ENCODE assay signal across 23 cellular contexts in genomic region chr11:94089356-94089755, GRCh38.
"Had no signal": no experiment of that assay in that cellular context is flagged by ENCODE, and none has a peak within 500 bp of the region (broad histone marks: within the 10 kb centered on the region; RNA-seq: fewer than 3 reads in every experiment).

No MANE protein-coding gene starts in this region.

- DNase-seq: activated B cell treated with CpG ODN at 0.5 μM for 24 hours; activated CD4-positive, alpha-beta memory T cell treated with anti-CD3 and anti-CD28 coated beads for 36 hours; activated CD4-positive, alpha-beta T cell treated with anti-CD3 and anti-CD28 coated beads for 1 hour; activated CD4-positive, alpha-beta T cell treated with anti-CD3 and anti-CD28 coated beads, Interleukin-2, amount 10 ng/mL, durations not matched to agents 24 days and 14 days; activated CD8-positive, alpha-beta memory T cell treated with anti-CD3 and anti-CD28 coated beads for 24 hours; activated effector memory CD4-positive, alpha-beta T cell treated with anti-CD3 and anti-CD28 coated beads, Interleukin-2, amount 50 U/mL, for 16 hours; activated naive CD4-positive, alpha-beta T cell treated with Interleukin-2 at 50 U/mL for 16 hours; activated naive CD8-positive, alpha-beta T cell treated with anti-CD3 and anti-CD28 coated beads, Interleukin-2, amount 50 U/mL, for 24 hours; activated T-cell treated with anti-CD3 and anti-CD28 coated beads, Interleukin-2, amount 50 U/mL, for 4 hours; amniotic stem cell; body of pancreas; Kasumi-1; KBM-7; NCI-H1048; NCI-H146; NCI-H187 treated with DMSO at 0.1 percent for 48 hours; NCI-H2081 treated with DMSO at 0.1 percent for 48 hours; NCI-H446; NCI-H524; SHP77 treated with DMSO at 0.1 percent for 48 hours had no signal

- H3K27me3 ChIP-seq: ascending aorta, body of pancreas had no signal

- ATAC-seq: activated naive CD4-positive, alpha-beta T cell treated with anti-CD3 and anti-CD28 coated beads, Interleukin-2, amount 50 U/mL, for 72 hours; activated naive CD8-positive, alpha-beta T cell treated with anti-CD3 and anti-CD28 coated beads, Interleukin-2, amount 50 U/mL, for 24 hours; activated T-cell treated with anti-CD3 and anti-CD28 coated beads, Interleukin-2, amount 50 U/mL, for 4 hours; body of pancreas had no signal

- H3K27ac ChIP-seq: ascending aorta, body of pancreas had no signal

- H3K4me1 Mint-ChIP-seq: activated B cell treated with CpG ODN at 0.5 μM for 24 hours; activated CD4-positive, alpha-beta T cell treated with anti-CD3 and anti-CD28 coated beads, Interleukin-2, amount 10 ng/mL, durations not matched to agents 24 days and 14 days; activated naive CD8-positive, alpha-beta T cell treated with anti-CD3 and anti-CD28 coated beads, Interleukin-2, amount 50 U/mL, for 24 hours had no signal

- H3K9me3 ChIP-seq: ascending aorta, body of pancreas had no signal

- H3K4me3 Mint-ChIP-seq: activated B cell treated with CpG ODN at 0.5 μM for 24 hours; activated CD4-positive, alpha-beta memory T cell treated with anti-CD3 and anti-CD28 coated beads for 36 hours; activated CD4-positive, alpha-beta T cell treated with anti-CD3 and anti-CD28 coated beads, Interleukin-2, amount 10 ng/mL, durations not matched to agents 24 days and 14 days; activated naive CD8-positive, alpha-beta T cell treated with anti-CD3 and anti-CD28 coated beads, Interleukin-2, amount 50 U/mL, for 24 hours; activated T-cell treated with anti-CD3 and anti-CD28 coated beads, Interleukin-2, amount 50 U/mL, for 4 hours; T-helper 1 cell treated with Interleukin-12 subunit alpha and Interleukin-12 subunit beta and Interleukin-4 antibody, amounts not matched to agents 30 μg/mL and 1 μg/mL, for 36 hours had no signal

- H3K9me3 Mint-ChIP-seq: activated B cell treated with CpG ODN at 0.5 μM for 24 hours; activated CD4-positive, alpha-beta T cell treated with anti-CD3 and anti-CD28 coated beads, Interleukin-2, amount 10 ng/mL, durations not matched to agents 24 days and 14 days; activated naive CD8-positive, alpha-beta T cell treated with anti-CD3 and anti-CD28 coated beads, Interleukin-2, amount 50 U/mL, for 24 hours; activated T-cell treated with anti-CD3 and anti-CD28 coated beads, Interleukin-2, amount 50 U/mL, for 4 hours; T-helper 1 cell treated with Interleukin-12 subunit alpha and Interleukin-12 subunit beta and Interleukin-4 antibody, amounts not matched to agents 30 μg/mL and 1 μg/mL, for 36 hours had no signal

- H3K4me3 ChIP-seq: ascending aorta, body of pancreas had no signal

- H3K36me3 Mint-ChIP-seq: activated CD4-positive, alpha-beta memory T cell treated with anti-CD3 and anti-CD28 coated beads for 36 hours; activated naive CD4-positive, alpha-beta T cell treated with anti-CD3 and anti-CD28 coated beads, Interleukin-2, amount 50 U/mL, for 72 hours had no signal

- H3K36me3 ChIP-seq: ascending aorta had no signal

- H3K27ac Mint-ChIP-seq: activated B cell treated with CpG ODN at 0.5 μM for 24 hours; activated CD4-positive, alpha-beta memory T cell treated with anti-CD3 and anti-CD28 coated beads for 36 hours; activated CD4-positive, alpha-beta T cell treated with anti-CD3 and anti-CD28 coated beads, Interleukin-2, amount 10 ng/mL, durations not matched to agents 24 days and 14 days; activated naive CD4-positive, alpha-beta T cell treated with anti-CD3 and anti-CD28 coated beads, Interleukin-2, amount 50 U/mL, for 72 hours; activated naive CD8-positive, alpha-beta T cell treated with anti-CD3 and anti-CD28 coated beads, Interleukin-2, amount 50 U/mL, for 24 hours; T-helper 1 cell treated with Interleukin-12 subunit alpha and Interleukin-12 subunit beta and Interleukin-4 antibody, amounts not matched to agents 30 μg/mL and 1 μg/mL, for 36 hours had no signal

- H3K4me1 ChIP-seq: ascending aorta, body of pancreas had no signal
